23 cellular contexts compared by ENCODE assay signal in the genomic region with DNA sequence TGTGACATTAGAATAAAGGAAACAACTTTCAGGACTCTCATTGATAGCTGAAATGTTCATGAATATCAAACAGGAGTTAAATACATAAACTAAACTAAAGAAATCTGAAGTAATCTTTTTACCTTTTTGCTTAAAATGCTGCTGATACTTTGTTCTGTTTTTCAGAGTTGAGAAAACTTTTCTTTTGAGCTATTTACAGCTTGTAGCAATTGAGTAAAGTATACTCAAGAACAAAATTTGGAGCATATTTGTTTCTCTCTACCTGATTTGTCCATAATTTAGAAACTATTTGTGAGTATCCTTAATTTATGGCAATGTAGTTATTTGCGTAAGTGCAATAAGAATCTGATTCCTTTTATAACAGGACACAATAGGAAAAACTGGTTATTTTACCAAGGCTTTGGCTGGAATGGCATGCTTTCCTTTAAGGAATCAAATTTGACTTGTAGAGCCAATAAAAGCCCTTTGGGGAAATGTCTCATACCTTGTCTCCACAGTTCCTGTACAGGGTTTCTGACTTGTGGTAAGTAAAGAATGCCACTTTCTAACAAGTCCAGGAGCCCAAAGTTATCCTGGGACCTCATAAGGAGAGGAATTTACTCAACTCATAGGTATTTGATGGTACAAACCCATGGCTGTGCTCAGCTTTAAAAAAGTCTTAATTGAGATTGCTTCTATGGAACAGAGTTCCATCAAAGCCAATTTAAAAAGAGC.
DNase-seq lines count a peak whose midpoint lies in the region; ATAC-seq, FAIRE-seq and TF ChIP-seq lines count a peak whose summit lies in the region.
"Had no signal": no experiment of that assay in that cellular context is flagged by ENCODE, and none has a peak within 500 bp of the region (broad histone marks: within the 10 kb centered on the region; RNA-seq: fewer than 3 reads in every experiment).

No MANE protein-coding gene starts in this region.

- no peaks in the 10 kb centered on the region for H3K27me3 Mint-ChIP-seq in HFFc6 (ENCODE audit: insufficient read depth)

- CTCF ChIA-PET in HEK293T (lab: Yijun Ruan, JAX), result no interaction called here

- no peak for TF ChIP-seq POLR2A in heart left ventricle (IDR thresholded peaks at IDR 0.05)

- H3K36me3 ChIP-seq in bronchial epithelial cell (ENCODE audit: control insufficient read depth, insufficient read depth, low read length), result no peaks in the 10 kb centered on the region
- peaks cover 0 to 5% (median 0%) of the 10 kb centered on the region in 9 donors for H3K36me3 ChIP-seq in heart left ventricle
- H3K36me3 ChIP-seq: BE2C had no signal

- ATAC-seq in heart left ventricle, result no peak
- ATAC-seq: K562 had no signal

- 96 to 98% (median 98%) methylated on average over 1 of the region's 1 CpG for WGBS in heart left ventricle, 4 donors

- peaks cover 0 to 21% (median 4%) of the 10 kb centered on the region in 12 donors for H3K9me3 ChIP-seq in heart left ventricle
- H3K9me3 ChIP-seq: BE2C had no signal

- no peaks in the 10 kb centered on the region; the same call in 1 of the 2 replicates for H3K4me1 Mint-ChIP-seq in HFFc6 (ENCODE audit: low read depth)

- H3K36me3 Mint-ChIP-seq in HFFc6 (ENCODE audit: low read depth), result no peaks in the 10 kb centered on the region

- no peaks in the 10 kb centered on the region for H3K4me1 ChIP-seq in heart left ventricle
- H3K4me1 ChIP-seq: BE2C had no signal

- H3K4me3 ChIP-seq in bronchial epithelial cell (ENCODE audit: low read depth, low read length) (no peak overlapping the region), heart left ventricle (no peak overlapping the region)
- H3K4me3 ChIP-seq: K562, SK-N-MC had no signal

- no peak overlapping the region for H3K27ac ChIP-seq in heart left ventricle
- H3K27ac ChIP-seq: RWPE1, SK-N-MC had no signal

- intact Hi-C loops in heart left ventricle (cut with DNase I), result no loop called here

- DNase-seq in HFFc6 (peak; percentile 38), NCI-H226 (peak; percentile 82), bronchial epithelial cell (ENCODE audit: low read depth) (peak; percentile 46), renal cortical epithelial cell (ENCODE audit: low read depth) (peak; percentile 3), heart left ventricle (no peak), HEK293T (ENCODE audit: extremely low spot score) (no peak), iPS-NIHi11 (ENCODE audit: low spot score) (no peak)
- DNase-seq: BE2C, DND-41, MM.1S, NCI-H1092 treated with DMSO at 0.1 percent for 48 hours, NCI-H1436 treated with DMSO at 0.1 percent for 48 hours, NCI-H2029, NCI-H345, NCI-H524, SHP77 treated with DMSO at 0.1 percent for 48 hours, T-helper 2 cell had no signal

- FAIRE-seq in bronchial epithelial cell (lab: Jason Lieb, UNC), result no peak
- FAIRE-seq: GM12892, GM19239, H1, K562 had no signal

- H3K27ac Mint-ChIP-seq in HFFc6, result no peak overlapping the region

- H3K27me3 ChIP-seq in bronchial epithelial cell (ENCODE audit: control insufficient read depth, insufficient read depth, low read length) (no peaks in the 10 kb centered on the region), heart left ventricle (no peaks in the 10 kb centered on the region)
- H3K27me3 ChIP-seq: BE2C had no signal

- H3K9me3 Mint-ChIP-seq in HFFc6, result no peaks in the 10 kb centered on the region

- POLR2A ChIA-PET in HEK293T (lab: Yijun Ruan, JAX), result no interaction called here

- TF ChIP-seq CTCF in HFFc6 (IDR thresholded peaks at IDR 0.05) (no peak), bronchial epithelial cell (IDR thresholded peaks at IDR 0.05; ENCODE audit: insufficient read depth, low read length, severe bottlenecking) (no peak), heart left ventricle (IDR thresholded peaks at IDR 0.05) (no peak)

- H3K4me3 Mint-ChIP-seq in HFFc6, result no peak overlapping the region

TF ChIP-seq in HEK293T, 16 proteins besides CTCF, POLR2A, EP300 and RAD21:
- TF ChIP-seq FOXM1 (IDR thresholded peaks at IDR 0.05; ENCODE audit: borderline replicate concordance), result no peak
- no peak for TF ChIP-seq ZNF384 (IDR thresholded peaks at IDR 0.05)
- no peak for TF ChIP-seq HDGF (IDR thresholded peaks at IDR 0.05; ENCODE audit: borderline replicate concordance)
- TF ChIP-seq FOXA1 (IDR thresholded peaks at IDR 0.05), result no peak
- no peak for TF ChIP-seq TARDBP (IDR thresholded peaks at IDR 0.05)
- no peak for TF ChIP-seq LEF1 (IDR thresholded peaks at IDR 0.05; ENCODE audit: borderline replicate concordance)
- TF ChIP-seq SUZ12 (IDR thresholded peaks at IDR 0.05), result no peak
- TF ChIP-seq NFRKB (IDR thresholded peaks at IDR 0.05), result no peak
- no peak for TF ChIP-seq FOXK2 (IDR thresholded peaks at IDR 0.05)

Comparison
In these comparisons a context has a peak if more than half of its experiments do, and no peak if none do; other contexts are left out.
1. DNase-seq: peak in HFFc6 (single experiment), NCI-H226 (single experiment), bronchial epithelial cell (single experiment) and renal cortical epithelial cell (single experiment); none in heart left ventricle (0 of 5), HEK293T (single experiment) and iPS-NIHi11 (single experiment).